Comparison of ENCODE assay signal across 8 cellular contexts in the genomic region with DNA sequence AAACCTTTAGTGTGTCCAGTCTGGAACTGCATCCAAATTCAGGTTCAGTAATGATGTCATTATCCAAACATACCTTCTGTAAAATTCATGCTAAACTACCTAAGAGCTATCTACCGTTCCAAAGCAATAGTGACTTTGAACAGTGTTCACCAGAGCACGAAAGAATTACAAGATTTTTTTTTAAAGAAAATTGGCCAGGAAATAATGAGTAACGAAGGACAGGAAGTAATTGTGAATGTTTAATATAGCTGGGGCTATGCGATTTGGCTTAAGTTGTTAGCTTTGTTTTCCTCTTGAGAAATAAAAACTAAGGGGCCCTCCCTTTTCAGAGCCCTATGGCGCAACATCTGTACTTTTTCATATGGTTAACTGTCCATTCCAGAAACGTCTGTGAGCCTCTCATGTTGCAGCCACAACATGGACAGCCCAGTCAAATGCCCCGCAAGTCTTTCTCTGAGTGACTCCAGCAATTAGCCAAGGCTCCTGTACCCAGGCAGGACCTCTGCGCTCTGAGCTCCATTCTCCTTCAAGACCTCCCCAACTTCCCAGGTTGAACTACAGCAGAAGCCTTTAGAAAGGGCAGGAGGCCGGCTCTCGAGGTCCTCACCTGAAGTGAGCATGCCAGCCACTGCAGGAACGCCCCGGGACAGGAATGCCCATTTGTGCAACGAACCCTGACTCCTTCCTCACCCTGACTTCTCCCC. TPM values are rescaled to one million over a fixed set of nuclear protein-coding genes. Genes with fewer than 3 reads are reported as not detected.
DNase-seq lines count a peak whose midpoint lies in the region; TF ChIP-seq lines count a peak whose summit lies in the region.

No MANE protein-coding gene starts in this region.

- DNase-seq in HCEC 1CT (peak; percentile 92), OCI-LY7 (ENCODE audit: low spot score) (no peak), dorsolateral prefrontal cortex (peak in 1 of 10 donors; percentile 33), mesendoderm (no peak), vagina (ENCODE audit: extremely low spot score in 2 of 2) (peak in 1 of 2 donors; percentile 93), NCI-H446 treated with DMSO at 0.1 percent for 48 hours (lab: John Stamatoyannopoulos, UW) (no peak), NCI-H1105 treated with DMSO at 0.1 percent for 48 hours (lab: John Stamatoyannopoulos, UW) (no peak)

- POLR2A ChIA-PET in OCI-LY7 (lab: Charles Lee), result interaction anchor here (0.6 to 6.7 kb wide), 20 partner anchors 8 to 904 kb away, joined by 3 to 57 read pairs (median 4); a partner anchor contains a TSS

- H3K36me3 ChIP-seq in ES-I3 (ENCODE audit: insufficient read depth, low read length), result no peaks in the 10 kb centered on the region
- H3K36me3 ChIP-seq in OCI-LY7 (ENCODE audit: insufficient read depth, low read length), result no peaks in the 10 kb centered on the region
- no peaks in the 10 kb centered on the region for H3K36me3 ChIP-seq in mesendoderm (ENCODE audit: control insufficient read depth, insufficient read depth, low read length)
- H3K36me3 ChIP-seq in vagina, result no peaks in the 10 kb centered on the region

- H3K4me2 ChIP-seq in OCI-LY7 (ENCODE audit: low read length), result peak overlapping the region; percentile 85
- H3K4me2 ChIP-seq in mesendoderm (ENCODE audit: low read length), result peak overlapping the region; percentile 59

- H3K27me3 ChIP-seq in dorsolateral prefrontal cortex, result no peaks in the 10 kb centered on the region
- no peaks in the 10 kb centered on the region for H3K27me3 ChIP-seq in mesendoderm (ENCODE audit: insufficient read depth, low read length, poor library complexity)
- H3K27me3 ChIP-seq in vagina, result no peaks in the 10 kb centered on the region

- H3K56ac ChIP-seq in mesendoderm (ENCODE audit: low read length), result peak overlapping the region; percentile 73

- H3K18ac ChIP-seq in mesendoderm (ENCODE audit: low read length), result no peak overlapping the region

- TF ChIP-seq CTCF in OCI-LY7 (conservative IDR thresholded peaks at IDR 0.05; ENCODE audit: low read length) (no peak), dorsolateral prefrontal cortex (IDR thresholded peaks at IDR 0.05 in 54 of 56, conservative IDR thresholded peaks at IDR 0.05 in 2 of 56; ENCODE audit: low read depth in 1 of 56, partially characterized antibody in 56 of 56) (no peak), vagina (IDR thresholded peaks at IDR 0.05) (no peak)

- peak in 1 of 2 donors; percentile 70 for TF ChIP-seq POLR2A in vagina (IDR thresholded peaks at IDR 0.05)

- no peak overlapping the region for H2AK5ac ChIP-seq in mesendoderm (ENCODE audit: low read length)

- no peaks in the 10 kb centered on the region for H3K9me2 ChIP-seq in OCI-LY7 (ENCODE audit: insufficient read depth, low read length)

- H3K27ac ChIP-seq in OCI-LY7 (ENCODE audit: low read depth, low read length, poor library complexity, severe bottlenecking), result peak overlapping the region; percentile 50
- peak overlapping the region in 57 of 59 donors; percentile 19 to 97 (median 89) for H3K27ac ChIP-seq in dorsolateral prefrontal cortex
- H3K27ac ChIP-seq in mesendoderm (ENCODE audit: low read depth, low read length), result no peak overlapping the region
- peak overlapping the region; percentile 100 for H3K27ac ChIP-seq in vagina

- peak overlapping the region; percentile 50 for H3K23ac ChIP-seq in mesendoderm (ENCODE audit: low read length)

- no peaks in the 10 kb centered on the region for H3K79me1 ChIP-seq in mesendoderm (ENCODE audit: low read length)

- H3K4me3 ChIP-seq in OCI-LY7 (ENCODE audit: low read depth, low read length, poor library complexity, severe bottlenecking), result peak overlapping the region; percentile 84
- H3K4me3 ChIP-seq in dorsolateral prefrontal cortex, result peak overlapping the region; percentile 63 to 94 (median 82)
- H3K4me3 ChIP-seq in mesendoderm (ENCODE audit: low read length), result no peak overlapping the region
- H3K4me3 ChIP-seq in vagina, result peak overlapping the region; percentile 93 to 94

- BruUV-seq in OCI-LY7 (replicated peaks; lab: Mats Ljungman, UMichigan), result no TSS peak

- H2BK5ac ChIP-seq in mesendoderm (ENCODE audit: low read length), result no peak overlapping the region

- no peak overlapping the region for H3K4ac ChIP-seq in mesendoderm (ENCODE audit: low read depth, low read length)

- peak overlapping the region; percentile 87 for H3K9ac ChIP-seq in ES-I3 (ENCODE audit: low read depth, low read length)
- peak overlapping the region; percentile 56 for H3K9ac ChIP-seq in mesendoderm (ENCODE audit: low read length)

- no CpG with 5 or more reads among the region's 13 CpGs for WGBS in mesendoderm (ENCODE audit: extremely low coverage, insufficient coverage, low lambda C conversion rate)

- H2BK15ac ChIP-seq in mesendoderm (replicated peaks; ENCODE audit: low read depth), result no peak overlapping the region

- no peak overlapping the region for H4K8ac ChIP-seq in mesendoderm (ENCODE audit: low read depth, low read length)

- no peaks in the 10 kb centered on the region for H4K20me1 ChIP-seq in OCI-LY7 (ENCODE audit: insufficient read depth, low read length)

- H4K5ac ChIP-seq in mesendoderm (ENCODE audit: low read length), result no peak overlapping the region

- H3K9me3 ChIP-seq in ES-I3 (ENCODE audit: control insufficient read depth, insufficient read depth, low read length) (no peaks in the 10 kb centered on the region), OCI-LY7 (ENCODE audit: low read length) (peaks cover 14% of the 10 kb centered on the region; the same call in 1 of the 2 replicates), vagina (no peaks in the 10 kb centered on the region)

- H3K4me1 ChIP-seq in ES-I3 (ENCODE audit: insufficient read depth, low read length) (0 out of 2 replicates have a peak, but pooled peaks cover 13% of the 10 kb centered on the region), OCI-LY7 (ENCODE audit: insufficient read depth, low read length, poor library complexity, severe bottlenecking) (peaks cover 39% of the 10 kb centered on the region), mesendoderm (ENCODE audit: control insufficient read depth, low read depth, low read length) (peaks cover 2% of the 10 kb centered on the region), vagina (peaks cover 42% of the 10 kb centered on the region)

- peaks cover 30% of the 10 kb centered on the region for H3K79me2 ChIP-seq in OCI-LY7 (ENCODE audit: insufficient read depth, low read depth, low read length)
- H3K79me2 ChIP-seq in mesendoderm (ENCODE audit: control insufficient read depth, insufficient read depth, low read length), result no peaks in the 10 kb centered on the region

- intact Hi-C loops in OCI-LY7 (cut with micrococcal nuclease; ENCODE audit: unreplicated experiment), result loop anchor here (2.0 to 10.0 kb wide), 7 partner anchors 55 to 1895 kb away; a partner anchor contains a TSS
- intact Hi-C loops in dorsolateral prefrontal cortex (cut with DNase I), result loop anchor here (2.0 to 10.0 kb wide), 2 partner anchors 55 to 125 kb away; no protein-coding TSS in a partner anchor
- intact Hi-C loops in vagina (cut with DNase I), result loop anchor here (5.0 kb wide), 2 partner anchors 53 to 108 kb away; a partner anchor contains a TSS

- peak overlapping the region; percentile 68 for H2AFZ ChIP-seq in OCI-LY7 (ENCODE audit: low read length)

- CTCF ChIA-PET in OCI-LY7 (lab: Charles Lee; ENCODE audit: unreplicated experiment), result interaction anchor here (0.6 to 1.6 kb wide), 6 partner anchors 11 to 254 kb away, joined by 3 to 6 read pairs (median 4); no protein-coding TSS in a partner anchor

- no peak overlapping the region for H2BK120ac ChIP-seq in mesendoderm (ENCODE audit: low read depth, low read length)

RNA-seq across cellular contexts. Expression of a gene that starts 0.6 kb away (rescaled TPM):
- 7.7 and 10.1 TPM in 2 replicates for total RNA-seq in OCI-LY7 (2014; rRNA removed; shearing (Covaris generic))
- total RNA-seq in OCI-LY7 (2022) (19.2 and 21.0 TPM in 2 replicates), dorsolateral prefrontal cortex (10 to 100 TPM in 77 of 120 experiments, 1 to 10 TPM in 43; 3.2 to 28.4 (median 12.1) TPM), vagina (41.0 TPM)
- polyA plus RNA-seq in mesendoderm (2013, experiment 1 of 2), result 0.66 TPM
- 0.88 TPM for polyA plus RNA-seq in mesendoderm (2013, experiment 2 of 2)

RNA-seq across cellular contexts. Expression of a gene that starts 37.4 kb away (rescaled TPM):
- 1.4 and 5.0 TPM in 2 replicates for total RNA-seq in OCI-LY7 (2014; rRNA removed; shearing (Covaris generic))
- total RNA-seq in OCI-LY7 (2022), result 3.3 and 4.2 TPM in 2 replicates
- 100 to 1,000 TPM in 8 of 120 experiments, 10 to 100 TPM in 106, 1 to 10 TPM in 6; 7.4 to 523 (median 26.5) TPM for total RNA-seq in dorsolateral prefrontal cortex
- polyA plus RNA-seq in mesendoderm (2013, experiment 1 of 2), result 1.5 TPM
- polyA plus RNA-seq in mesendoderm (2013, experiment 2 of 2), result 1.6 TPM
- total RNA-seq in vagina, result 1,162 TPM
